ENCODE assay signal across 26 cellular contexts in genomic region chr20:11214281-11214680, GRCh38.
DNase-seq lines count a peak whose midpoint lies in the region; ATAC-seq and TF ChIP-seq lines count a peak whose summit lies in the region.
"Had no signal": no experiment of that assay in that cellular context is flagged by ENCODE, and none has a peak within 500 bp of the region (broad histone marks: within the 10 kb centered on the region; RNA-seq: fewer than 3 reads in every experiment).

No MANE protein-coding gene starts in this region.

- whole genome bisulfite sequencing in mesendoderm (ENCODE audit: extremely low coverage, insufficient coverage, low lambda C conversion rate), result no CpG with 5 or more reads among the region's 2 CpGs
- 38% methylated on average over 2 of the region's 2 CpGs for WGBS in smooth muscle cell (ENCODE audit: low lambda C conversion rate)

- DNase-seq in EH (ENCODE audit: low read depth) (peak; percentile 57), ascending aorta (ENCODE audit: low spot score in 2 of 2) (no peak), mesendoderm (no peak), smooth muscle cell (lab: John Stamatoyannopoulos, UW; ENCODE audit: unreplicated experiment) (no peak), dedifferentiated amniotic fluid mesenchymal stem cell (ENCODE audit: extremely low spot score) (no peak), T-cell (no peak)
- no peak for DNase-seq in NK-92 treated with Interleukin-12 subunit alpha and Interleukin-12 subunit beta, amount 100 ng/mL, for 24 hours (lab: John Stamatoyannopoulos, UW)
- DNase-seq: activated CD8-positive, alpha-beta T cell treated with anti-CD3 and anti-CD28 coated beads for 36 hours; activated naive CD4-positive, alpha-beta T cell treated with anti-CD3 and anti-CD28 coated beads, Interleukin-2, amount 50 U/mL, for 16 hours; amygdala; effector CD8-positive, alpha-beta T cell; Kasumi-1; left ventricle myocardium inferior; midbrain; naive thymus-derived CD4-positive, alpha-beta T cell; NCI-H1436; NCI-H2107; ovary; Peyer's patch; SHP77 treated with DMSO at 0.1 percent for 48 hours; stimulated activated naive CD4-positive, alpha-beta T cell had no signal

- no peak overlapping the region for H2BK5ac ChIP-seq in mesendoderm (ENCODE audit: low read length)

- H3K18ac ChIP-seq in mesendoderm (ENCODE audit: low read length), result peak overlapping the region; percentile 56

- H3K23ac ChIP-seq in mesendoderm (ENCODE audit: low read length), result no peak overlapping the region

- H3K9me3 ChIP-seq in ascending aorta (no peaks in the 10 kb centered on the region), smooth muscle cell (replicated peaks; ENCODE audit: low read depth) (no peaks in the 10 kb centered on the region)
- H3K9me3 ChIP-seq: breast epithelium, HAP-1, left ventricle myocardium inferior, ovary, Peyer's patch had no signal

- H2BK15ac ChIP-seq in mesendoderm (replicated peaks; ENCODE audit: low read depth), result no peak overlapping the region

- no peaks in the 10 kb centered on the region for H3K9me3 Mint-ChIP-seq in T-cell
- H3K9me3 Mint-ChIP-seq: activated CD8-positive, alpha-beta T cell treated with anti-CD3 and anti-CD28 coated beads for 36 hours; activated T-helper 17 cell treated with anti-CD3 and anti-CD28 coated beads, Interleukin-2, amount 50 U/mL, for 72 hours had no signal

- H3K4me2 ChIP-seq in mesendoderm (ENCODE audit: low read length) (no peak overlapping the region), smooth muscle cell (peak overlapping the region; percentile 33)

- H2AK5ac ChIP-seq in mesendoderm (ENCODE audit: low read length), result no peak overlapping the region

- H3K27ac ChIP-seq in ascending aorta, result peak overlapping the region; percentile 54 to 57
- H3K27ac ChIP-seq in mesendoderm (ENCODE audit: low read depth, low read length), result no peak overlapping the region
- H3K27ac ChIP-seq in smooth muscle cell (ENCODE audit: low read depth), result peak overlapping the region; percentile 29
- H3K27ac ChIP-seq: breast epithelium, epithelial cell of prostate, left ventricle myocardium inferior, ovary, Peyer's patch, skin epidermis had no signal

- intact Hi-C loops in ascending aorta (cut with DNase I), result loop anchor here (10.0 kb wide), 1 partner anchor 739 kb away; no protein-coding TSS in a partner anchor

- no peak for ATAC-seq in T-cell (replicated peaks in 1 of 4)
- ATAC-seq: activated CD8-positive, alpha-beta T cell treated with anti-CD3 and anti-CD28 coated beads for 36 hours; activated T-helper 17 cell treated with anti-CD3 and anti-CD28 coated beads, Interleukin-2, amount 50 U/mL, for 72 hours; naive thymus-derived CD4-positive, alpha-beta T cell had no signal

- no peak overlapping the region for H3K4ac ChIP-seq in mesendoderm (ENCODE audit: low read depth, low read length)

- H3K79me2 ChIP-seq in mesendoderm (ENCODE audit: control insufficient read depth, insufficient read depth, low read length) (no peaks in the 10 kb centered on the region), smooth muscle cell (ENCODE audit: low read depth) (no peaks in the 10 kb centered on the region)

- H3K27me3 ChIP-seq in ascending aorta (no peaks in the 10 kb centered on the region), mesendoderm (ENCODE audit: insufficient read depth, low read length, poor library complexity) (no peaks in the 10 kb centered on the region), smooth muscle cell (ENCODE audit: low read depth) (no peaks in the 10 kb centered on the region)
- H3K27me3 ChIP-seq: breast epithelium, ovary, Peyer's patch had no signal

- H3F3A ChIP-seq in smooth muscle cell (ENCODE audit: low read depth), result peaks cover 14% of the 10 kb centered on the region

- peak overlapping the region; percentile 53 for H2AFZ ChIP-seq in smooth muscle cell (ENCODE audit: low read depth)

- peak overlapping the region; percentile 18 for H3K56ac ChIP-seq in mesendoderm (ENCODE audit: low read length)

- no peak overlapping the region for H3K4me3 ChIP-seq in ascending aorta
- H3K4me3 ChIP-seq in mesendoderm (ENCODE audit: low read length), result no peak overlapping the region
- no peak overlapping the region for H3K4me3 ChIP-seq in smooth muscle cell
- H3K4me3 ChIP-seq: breast epithelium, HAP-1, left ventricle myocardium inferior, ovary, Peyer's patch, skin epidermis had no signal

- H4K20me1 ChIP-seq in smooth muscle cell (ENCODE audit: low read depth), result no peaks in the 10 kb centered on the region

- no peaks in the 10 kb centered on the region for H3K79me1 ChIP-seq in mesendoderm (ENCODE audit: low read length)

- no peak overlapping the region for H3K4me3 Mint-ChIP-seq in T-cell
- H3K4me3 Mint-ChIP-seq: activated CD8-positive, alpha-beta T cell treated with anti-CD3 and anti-CD28 coated beads for 36 hours; activated T-helper 17 cell treated with anti-CD3 and anti-CD28 coated beads, Interleukin-2, amount 50 U/mL, for 72 hours; naive thymus-derived CD4-positive, alpha-beta T cell had no signal

- H3K4me1 Mint-ChIP-seq in T-cell, result no peaks in the 10 kb centered on the region
- H3K4me1 Mint-ChIP-seq: activated T-helper 17 cell treated with anti-CD3 and anti-CD28 coated beads, Interleukin-2, amount 50 U/mL, for 72 hours; naive thymus-derived CD4-positive, alpha-beta T cell had no signal

- H3K4me1 ChIP-seq in ascending aorta, result peaks cover 0 to 21% of the 10 kb centered on the region in 2 donors
- H3K4me1 ChIP-seq in mesendoderm (ENCODE audit: control insufficient read depth, low read depth, low read length), result peaks cover 5% of the 10 kb centered on the region
- peaks cover 11% of the 10 kb centered on the region for H3K4me1 ChIP-seq in smooth muscle cell (ENCODE audit: low read depth)
- H3K4me1 ChIP-seq: breast epithelium, HAP-1 had no signal

- POLR2A ChIA-PET in T-cell (lab: Charles Lee), result no interaction called here

- H3K36me3 ChIP-seq in ascending aorta (no peaks in the 10 kb centered on the region), mesendoderm (ENCODE audit: control insufficient read depth, insufficient read depth, low read length) (no peaks in the 10 kb centered on the region), smooth muscle cell (ENCODE audit: low read depth) (no peaks in the 10 kb centered on the region)
- H3K36me3 ChIP-seq: breast epithelium, HAP-1, left ventricle myocardium inferior, ovary, Peyer's patch had no signal

- TF ChIP-seq CTCF in ascending aorta (IDR thresholded peaks at IDR 0.05) (no peak), smooth muscle cell (IDR thresholded peaks at IDR 0.05; ENCODE audit: borderline replicate concordance, insufficient read depth, poor library complexity, severe bottlenecking) (no peak)

- H4K5ac ChIP-seq in mesendoderm (ENCODE audit: low read length), result no peak overlapping the region

- peaks cover 0 to 6% of the 10 kb centered on the region in 2 donors for H3K27me3 Mint-ChIP-seq in T-cell

- no peak overlapping the region for H3K27ac Mint-ChIP-seq in T-cell
- H3K27ac Mint-ChIP-seq: activated CD8-positive, alpha-beta T cell treated with anti-CD3 and anti-CD28 coated beads for 36 hours; activated T-helper 17 cell treated with anti-CD3 and anti-CD28 coated beads, Interleukin-2, amount 50 U/mL, for 72 hours; naive thymus-derived CD4-positive, alpha-beta T cell had no signal

- no peaks in the 10 kb centered on the region for H3K36me3 Mint-ChIP-seq in T-cell
- H3K36me3 Mint-ChIP-seq: naive thymus-derived CD4-positive, alpha-beta T cell had no signal

- CTCF ChIA-PET in T-cell (lab: Charles Lee), result no interaction called here

- no peak overlapping the region for H3K9ac ChIP-seq in mesendoderm (ENCODE audit: low read length)
- H3K9ac ChIP-seq in smooth muscle cell (ENCODE audit: low read depth), result no peak overlapping the region

- no peak overlapping the region for H2BK120ac ChIP-seq in mesendoderm (ENCODE audit: low read depth, low read length)

- no peak overlapping the region for H4K8ac ChIP-seq in mesendoderm (ENCODE audit: low read depth, low read length)
